In genomic region chr12:89537389-89537788, GRCh38 we compare ENCODE assay signal across 9 cellular contexts.
"Had no signal": no experiment of that assay in that cellular context is flagged by ENCODE, and none has a peak within 500 bp of the region (broad histone marks: within the 10 kb centered on the region; RNA-seq: fewer than 3 reads in every experiment).

No MANE protein-coding gene starts in this region.

- H3K4me1 ChIP-seq: HAP-1 had no signal

- H3K9ac ChIP-seq: GM23248 had no signal

- DNase-seq: GM23248, GOT3, H7, HFFc6, KG1 had no signal

- H3K36me3 ChIP-seq: HAP-1 had no signal

- H3K27ac ChIP-seq: GM23248, HL-60 had no signal

- H2AFZ ChIP-seq: GM23248 had no signal

- H3K4me3 ChIP-seq: GM23248, HAP-1 had no signal

- ATAC-seq: HCT116, HepG2 had no signal

- H3K9me3 ChIP-seq: HAP-1 had no signal

- FAIRE-seq: HepG2 had no signal
